Comparison of ENCODE assay signal across 2 cellular contexts in the genomic region with DNA sequence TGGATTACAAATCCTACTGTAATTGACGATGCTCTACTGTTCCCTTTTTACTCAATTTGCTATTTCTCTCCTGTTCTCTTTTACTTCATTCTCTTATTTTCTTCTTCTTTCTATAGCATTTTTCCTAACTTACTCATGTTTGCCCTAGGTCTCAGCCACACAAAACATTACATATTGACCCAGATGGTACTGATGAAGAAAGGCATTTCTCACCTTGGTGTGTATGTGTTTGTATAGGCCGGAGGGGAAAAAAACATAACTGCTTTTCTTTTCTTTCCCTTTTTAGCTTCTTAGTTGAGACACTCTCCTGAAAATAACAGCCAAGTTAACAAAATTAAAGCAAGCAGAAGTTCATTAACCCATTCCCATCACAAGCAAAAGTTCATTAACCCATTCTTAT.
TF ChIP-seq lines count a peak whose summit lies in the region.

No MANE protein-coding gene starts in this region.

TF ChIP-seq in GM23338, 12 proteins besides CTCF, POLR2A, EP300 and RAD21 (continued from another document):
- TF ChIP-seq, protein P1, sequence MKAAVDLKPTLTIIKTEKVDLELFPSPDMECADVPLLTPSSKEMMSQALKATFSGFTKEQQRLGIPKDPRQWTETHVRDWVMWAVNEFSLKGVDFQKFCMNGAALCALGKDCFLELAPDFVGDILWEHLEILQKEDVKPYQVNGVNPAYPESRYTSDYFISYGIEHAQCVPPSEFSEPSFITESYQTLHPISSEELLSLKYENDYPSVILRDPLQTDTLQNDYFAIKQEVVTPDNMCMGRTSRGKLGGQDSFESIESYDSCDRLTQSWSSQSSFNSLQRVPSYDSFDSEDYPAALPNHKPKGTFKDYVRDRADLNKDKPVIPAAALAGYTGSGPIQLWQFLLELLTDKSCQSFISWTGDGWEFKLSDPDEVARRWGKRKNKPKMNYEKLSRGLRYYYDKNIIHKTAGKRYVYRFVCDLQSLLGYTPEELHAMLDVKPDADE (IDR thresholded peaks at IDR 0.05), result no peak
- TF ChIP-seq, protein P2, sequence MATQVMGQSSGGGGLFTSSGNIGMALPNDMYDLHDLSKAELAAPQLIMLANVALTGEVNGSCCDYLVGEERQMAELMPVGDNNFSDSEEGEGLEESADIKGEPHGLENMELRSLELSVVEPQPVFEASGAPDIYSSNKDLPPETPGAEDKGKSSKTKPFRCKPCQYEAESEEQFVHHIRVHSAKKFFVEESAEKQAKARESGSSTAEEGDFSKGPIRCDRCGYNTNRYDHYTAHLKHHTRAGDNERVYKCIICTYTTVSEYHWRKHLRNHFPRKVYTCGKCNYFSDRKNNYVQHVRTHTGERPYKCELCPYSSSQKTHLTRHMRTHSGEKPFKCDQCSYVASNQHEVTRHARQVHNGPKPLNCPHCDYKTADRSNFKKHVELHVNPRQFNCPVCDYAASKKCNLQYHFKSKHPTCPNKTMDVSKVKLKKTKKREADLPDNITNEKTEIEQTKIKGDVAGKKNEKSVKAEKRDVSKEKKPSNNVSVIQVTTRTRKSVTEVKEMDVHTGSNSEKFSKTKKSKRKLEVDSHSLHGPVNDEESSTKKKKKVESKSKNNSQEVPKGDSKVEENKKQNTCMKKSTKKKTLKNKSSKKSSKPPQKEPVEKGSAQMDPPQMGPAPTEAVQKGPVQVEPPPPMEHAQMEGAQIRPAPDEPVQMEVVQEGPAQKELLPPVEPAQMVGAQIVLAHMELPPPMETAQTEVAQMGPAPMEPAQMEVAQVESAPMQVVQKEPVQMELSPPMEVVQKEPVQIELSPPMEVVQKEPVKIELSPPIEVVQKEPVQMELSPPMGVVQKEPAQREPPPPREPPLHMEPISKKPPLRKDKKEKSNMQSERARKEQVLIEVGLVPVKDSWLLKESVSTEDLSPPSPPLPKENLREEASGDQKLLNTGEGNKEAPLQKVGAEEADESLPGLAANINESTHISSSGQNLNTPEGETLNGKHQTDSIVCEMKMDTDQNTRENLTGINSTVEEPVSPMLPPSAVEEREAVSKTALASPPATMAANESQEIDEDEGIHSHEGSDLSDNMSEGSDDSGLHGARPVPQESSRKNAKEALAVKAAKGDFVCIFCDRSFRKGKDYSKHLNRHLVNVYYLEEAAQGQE (IDR thresholded peaks at IDR 0.05; ENCODE audit: unreplicated experiment), result no peak

TF ChIP-seq in H1, 55 proteins besides CTCF, POLR2A, EP300 and RAD21 (continued from another document):
- TF ChIP-seq, protein P3, sequence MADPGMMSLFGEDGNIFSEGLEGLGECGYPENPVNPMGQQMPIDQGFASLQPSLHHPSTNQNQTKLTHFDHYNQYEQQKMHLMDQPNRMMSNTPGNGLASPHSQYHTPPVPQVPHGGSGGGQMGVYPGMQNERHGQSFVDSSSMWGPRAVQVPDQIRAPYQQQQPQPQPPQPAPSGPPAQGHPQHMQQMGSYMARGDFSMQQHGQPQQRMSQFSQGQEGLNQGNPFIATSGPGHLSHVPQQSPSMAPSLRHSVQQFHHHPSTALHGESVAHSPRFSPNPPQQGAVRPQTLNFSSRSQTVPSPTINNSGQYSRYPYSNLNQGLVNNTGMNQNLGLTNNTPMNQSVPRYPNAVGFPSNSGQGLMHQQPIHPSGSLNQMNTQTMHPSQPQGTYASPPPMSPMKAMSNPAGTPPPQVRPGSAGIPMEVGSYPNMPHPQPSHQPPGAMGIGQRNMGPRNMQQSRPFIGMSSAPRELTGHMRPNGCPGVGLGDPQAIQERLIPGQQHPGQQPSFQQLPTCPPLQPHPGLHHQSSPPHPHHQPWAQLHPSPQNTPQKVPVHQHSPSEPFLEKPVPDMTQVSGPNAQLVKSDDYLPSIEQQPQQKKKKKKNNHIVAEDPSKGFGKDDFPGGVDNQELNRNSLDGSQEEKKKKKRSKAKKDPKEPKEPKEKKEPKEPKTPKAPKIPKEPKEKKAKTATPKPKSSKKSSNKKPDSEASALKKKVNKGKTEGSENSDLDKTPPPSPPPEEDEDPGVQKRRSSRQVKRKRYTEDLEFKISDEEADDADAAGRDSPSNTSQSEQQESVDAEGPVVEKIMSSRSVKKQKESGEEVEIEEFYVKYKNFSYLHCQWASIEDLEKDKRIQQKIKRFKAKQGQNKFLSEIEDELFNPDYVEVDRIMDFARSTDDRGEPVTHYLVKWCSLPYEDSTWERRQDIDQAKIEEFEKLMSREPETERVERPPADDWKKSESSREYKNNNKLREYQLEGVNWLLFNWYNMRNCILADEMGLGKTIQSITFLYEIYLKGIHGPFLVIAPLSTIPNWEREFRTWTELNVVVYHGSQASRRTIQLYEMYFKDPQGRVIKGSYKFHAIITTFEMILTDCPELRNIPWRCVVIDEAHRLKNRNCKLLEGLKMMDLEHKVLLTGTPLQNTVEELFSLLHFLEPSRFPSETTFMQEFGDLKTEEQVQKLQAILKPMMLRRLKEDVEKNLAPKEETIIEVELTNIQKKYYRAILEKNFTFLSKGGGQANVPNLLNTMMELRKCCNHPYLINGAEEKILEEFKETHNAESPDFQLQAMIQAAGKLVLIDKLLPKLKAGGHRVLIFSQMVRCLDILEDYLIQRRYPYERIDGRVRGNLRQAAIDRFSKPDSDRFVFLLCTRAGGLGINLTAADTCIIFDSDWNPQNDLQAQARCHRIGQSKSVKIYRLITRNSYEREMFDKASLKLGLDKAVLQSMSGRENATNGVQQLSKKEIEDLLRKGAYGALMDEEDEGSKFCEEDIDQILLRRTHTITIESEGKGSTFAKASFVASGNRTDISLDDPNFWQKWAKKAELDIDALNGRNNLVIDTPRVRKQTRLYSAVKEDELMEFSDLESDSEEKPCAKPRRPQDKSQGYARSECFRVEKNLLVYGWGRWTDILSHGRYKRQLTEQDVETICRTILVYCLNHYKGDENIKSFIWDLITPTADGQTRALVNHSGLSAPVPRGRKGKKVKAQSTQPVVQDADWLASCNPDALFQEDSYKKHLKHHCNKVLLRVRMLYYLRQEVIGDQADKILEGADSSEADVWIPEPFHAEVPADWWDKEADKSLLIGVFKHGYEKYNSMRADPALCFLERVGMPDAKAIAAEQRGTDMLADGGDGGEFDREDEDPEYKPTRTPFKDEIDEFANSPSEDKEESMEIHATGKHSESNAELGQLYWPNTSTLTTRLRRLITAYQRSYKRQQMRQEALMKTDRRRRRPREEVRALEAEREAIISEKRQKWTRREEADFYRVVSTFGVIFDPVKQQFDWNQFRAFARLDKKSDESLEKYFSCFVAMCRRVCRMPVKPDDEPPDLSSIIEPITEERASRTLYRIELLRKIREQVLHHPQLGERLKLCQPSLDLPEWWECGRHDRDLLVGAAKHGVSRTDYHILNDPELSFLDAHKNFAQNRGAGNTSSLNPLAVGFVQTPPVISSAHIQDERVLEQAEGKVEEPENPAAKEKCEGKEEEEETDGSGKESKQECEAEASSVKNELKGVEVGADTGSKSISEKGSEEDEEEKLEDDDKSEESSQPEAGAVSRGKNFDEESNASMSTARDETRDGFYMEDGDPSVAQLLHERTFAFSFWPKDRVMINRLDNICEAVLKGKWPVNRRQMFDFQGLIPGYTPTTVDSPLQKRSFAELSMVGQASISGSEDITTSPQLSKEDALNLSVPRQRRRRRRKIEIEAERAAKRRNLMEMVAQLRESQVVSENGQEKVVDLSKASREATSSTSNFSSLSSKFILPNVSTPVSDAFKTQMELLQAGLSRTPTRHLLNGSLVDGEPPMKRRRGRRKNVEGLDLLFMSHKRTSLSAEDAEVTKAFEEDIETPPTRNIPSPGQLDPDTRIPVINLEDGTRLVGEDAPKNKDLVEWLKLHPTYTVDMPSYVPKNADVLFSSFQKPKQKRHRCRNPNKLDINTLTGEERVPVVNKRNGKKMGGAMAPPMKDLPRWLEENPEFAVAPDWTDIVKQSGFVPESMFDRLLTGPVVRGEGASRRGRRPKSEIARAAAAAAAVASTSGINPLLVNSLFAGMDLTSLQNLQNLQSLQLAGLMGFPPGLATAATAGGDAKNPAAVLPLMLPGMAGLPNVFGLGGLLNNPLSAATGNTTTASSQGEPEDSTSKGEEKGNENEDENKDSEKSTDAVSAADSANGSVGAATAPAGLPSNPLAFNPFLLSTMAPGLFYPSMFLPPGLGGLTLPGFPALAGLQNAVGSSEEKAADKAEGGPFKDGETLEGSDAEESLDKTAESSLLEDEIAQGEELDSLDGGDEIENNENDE (IDR thresholded peaks at IDR 0.05; ENCODE audit: insufficient replicate concordance, low read length), result no peak
- TF ChIP-seq SIRT6 (IDR thresholded peaks at IDR 0.05; ENCODE audit: low read length), result no peak
- TF ChIP-seq EZH2 (IDR thresholded peaks at IDR 0.05; ENCODE audit: low read depth, low read length, severe bottlenecking), result no peak
- no peak for TF ChIP-seq CREB1 (IDR thresholded peaks at IDR 0.05)
- TF ChIP-seq TCF12 (IDR thresholded peaks at IDR 0.05; ENCODE audit: low read depth, low read length), result no peak
- TF ChIP-seq KDM4A (IDR thresholded peaks at IDR 0.05; ENCODE audit: low read depth, low read length, severe bottlenecking), result no peak
- no peak for TF ChIP-seq CHD2 (IDR thresholded peaks at IDR 0.05; ENCODE audit: low read length)
- no peak for TF ChIP-seq JUND (IDR thresholded peaks at IDR 0.05; ENCODE audit: low read length)
- TF ChIP-seq ZNF274 (IDR thresholded peaks at IDR 0.05; ENCODE audit: borderline replicate concordance, extremely low read depth, low read length), result no peak
- no peak for TF ChIP-seq TAF7 (optimal IDR thresholded peaks at IDR 0.05; ENCODE audit: borderline replicate concordance, low read depth, low read length)
